7 cellular contexts compared by ENCODE assay signal in genomic region chr10:22717728-22718127, GRCh38.
"Had no signal": no experiment of that assay in that cellular context is flagged by ENCODE, and none has a peak within 500 bp of the region (broad histone marks: within the 10 kb centered on the region; RNA-seq: fewer than 3 reads in every experiment).

No MANE protein-coding gene starts in this region.

- H3K27me3 Mint-ChIP-seq: IgD-negative memory B cell had no signal

- H3K4me1 ChIP-seq: HAP-1 had no signal

- H3K4me3 ChIP-seq: GM23248, HAP-1 had no signal

- H3K9me3 Mint-ChIP-seq: IgD-negative memory B cell had no signal

- H3K9me3 ChIP-seq: HAP-1 had no signal

- H3K36me3 Mint-ChIP-seq: IgD-negative memory B cell had no signal

- ATAC-seq: HCT116, HepG2 had no signal

- DNase-seq: GM23248, GOT3, H7 had no signal

- H3K36me3 ChIP-seq: HAP-1 had no signal
